In genomic region chr1:81876901-81877750, GRCh38 we compare ENCODE assay signal across 11 cellular contexts.
DNase-seq lines count a peak whose midpoint lies in the region; ATAC-seq, FAIRE-seq and TF ChIP-seq lines count a peak whose summit lies in the region.
"Had no signal": no experiment of that assay in that cellular context is flagged by ENCODE, and none has a peak within 500 bp of the region (broad histone marks: within the 10 kb centered on the region; RNA-seq: fewer than 3 reads in every experiment).

No MANE protein-coding gene starts in this region.

- BruUV-seq in IMR-90 (replicated peaks; lab: Mats Ljungman, UMichigan) (no TSS peak), endothelial cell of umbilical vein (replicated peaks; lab: Mats Ljungman, UMichigan) (no TSS peak)

- TF ChIP-seq POLR2A in IMR-90 (IDR thresholded peaks at IDR 0.05; ENCODE audit: low read depth, low read length) (no peak), endothelial cell of umbilical vein (IDR thresholded peaks at IDR 0.05; ENCODE audit: low read depth, low read length) (no peak)

- H2BK20ac ChIP-seq in IMR-90 (ENCODE audit: low read depth, low read length) = no peak overlapping the region

- no peak overlapping the region for H4K91ac ChIP-seq in IMR-90 (ENCODE audit: insufficient read depth, low read depth, low read length)

- no peak overlapping the region for H2AK9ac ChIP-seq in IMR-90 (replicated peaks; ENCODE audit: low read depth, low read length, poor library complexity)

- no peak overlapping the region for H3K9ac ChIP-seq in IMR-90 (ENCODE audit: low read depth, low read length)
- H3K9ac ChIP-seq in endothelial cell of umbilical vein (replicated peaks; ENCODE audit: extremely low read depth, insufficient read depth, low read length) = no peak overlapping the region

- DNase-seq in AG08396 (ENCODE audit: low spot score) (peak; percentile 5), IMR-90 (peak; percentile 46), endothelial cell of umbilical vein (ENCODE audit: low read depth, low spot score) (peak; percentile 83), lung microvascular endothelial cell (ENCODE audit: low read depth in 2 of 2) (peak; percentile 44 to 55), GM19238 (ENCODE audit: insufficient read length, low spot score) (no peak)
- DNase-seq in stimulated activated CD4-positive, alpha-beta T cell treated with anti-CD3 and anti-CD28 coated beads, Interleukin-1b, Interleukin-23, amount 100 ng/mL, for 48 hours = no peak
- no peak for DNase-seq in stimulated activated naive CD4-positive, alpha-beta T cell (lab: John Stamatoyannopoulos, UW)
- DNase-seq: activated effector memory CD4-positive, alpha-beta T cell treated with Interleukin-2 at 50 U/mL for 16 hours; effector memory CD4-positive, alpha-beta T cell had no signal

- no peak overlapping the region for H2AK5ac ChIP-seq in IMR-90 (ENCODE audit: low read depth, low read length)

- H3K4me1 ChIP-seq in IMR-90 (ENCODE audit: control insufficient read depth, insufficient read depth, low read length) (peaks cover 2% of the 10 kb centered on the region; the same call in 1 of the 2 replicates), endothelial cell of umbilical vein (ENCODE audit: control insufficient read depth, extremely low read depth, insufficient read depth, low read length) (peaks cover 34% of the 10 kb centered on the region)

- H3K27me3 ChIP-seq in IMR-90 (ENCODE audit: control insufficient read depth, insufficient read depth, low read length) (no peaks in the 10 kb centered on the region), endothelial cell of umbilical vein (ENCODE audit: control insufficient read depth in 2 of 2, insufficient read depth in 2 of 2, low read length in 2 of 2) (no peaks in the 10 kb centered on the region)

- H4K20me1 ChIP-seq in IMR-90 (ENCODE audit: insufficient read depth, low read length) (no peaks in the 10 kb centered on the region), endothelial cell of umbilical vein (replicated peaks; ENCODE audit: control insufficient read depth, extremely low read depth, insufficient read depth, low read length) (no peaks in the 10 kb centered on the region)

- H3K56ac ChIP-seq in IMR-90 (ENCODE audit: extremely low read depth, insufficient read depth, low read length) = no peak overlapping the region

- no peaks in the 10 kb centered on the region for H3K9me1 ChIP-seq in IMR-90 (ENCODE audit: insufficient read depth, low read length)
- H3K9me1 ChIP-seq in endothelial cell of umbilical vein (replicated peaks; ENCODE audit: control insufficient read depth, extremely low read depth, insufficient read depth, low read length) = no peaks in the 10 kb centered on the region

- H3K4me3 ChIP-seq in IMR-90 (ENCODE audit: insufficient read depth, low read depth, low read length) = no peak overlapping the region
- no peak overlapping the region for H3K4me3 ChIP-seq in endothelial cell of umbilical vein (replicated peaks in 1 of 3; ENCODE audit: insufficient read depth in 1 of 3, low read depth in 1 of 3, low read length in 3 of 3)

- H2AFZ ChIP-seq in IMR-90 (replicated peaks; ENCODE audit: low read length, poor library complexity) (no peak overlapping the region), endothelial cell of umbilical vein (ENCODE audit: low read depth, low read length) (no peak overlapping the region)

- H2BK15ac ChIP-seq in IMR-90 (ENCODE audit: low read depth, low read length) = no peak overlapping the region

- H3K9me3 ChIP-seq in IMR-90 (ENCODE audit: control insufficient read depth, insufficient read depth, low read length) = no peaks in the 10 kb centered on the region
- H3K9me3 ChIP-seq in endothelial cell of umbilical vein (replicated peaks; ENCODE audit: control insufficient read depth, insufficient read depth, low read length) = no peaks in the 10 kb centered on the region

- no peak overlapping the region for H3K4ac ChIP-seq in IMR-90 (ENCODE audit: low read depth, low read length)

- H3K79me2 ChIP-seq in endothelial cell of umbilical vein (ENCODE audit: control insufficient read depth, insufficient read depth, low read length) = peaks cover 6% of the 10 kb centered on the region

- peak; percentile 18 for FAIRE-seq in endothelial cell of umbilical vein (lab: Jason Lieb, UNC)
- FAIRE-seq: GM12891 had no signal

- no peak overlapping the region for H3K4me2 ChIP-seq in IMR-90 (ENCODE audit: low read depth, low read length)
- H3K4me2 ChIP-seq in endothelial cell of umbilical vein (ENCODE audit: insufficient read depth, low read length) = peak overlapping the region; percentile 76

- H3K23ac ChIP-seq in IMR-90 (ENCODE audit: low read depth, low read length) = no peak overlapping the region

- no peak overlapping the region for H3K18ac ChIP-seq in IMR-90 (ENCODE audit: low read depth, low read length)

- no peaks in the 10 kb centered on the region for H3K79me1 ChIP-seq in IMR-90 (ENCODE audit: low read depth in 1 of 2, low read length in 2 of 2)

- CTCF ChIA-PET in IMR-90 (lab: Yijun Ruan, JAX) (interaction anchor here (1.0 kb wide), 1 partner anchor 10 kb away, joined by 3 read pairs; no protein-coding TSS in a partner anchor), endothelial cell of umbilical vein (lab: Charles Lee) (interaction anchor here (1.0 to 2.3 kb wide), 8 partner anchors 9 to 327 kb away, joined by 3 to 15 read pairs (median 6); no protein-coding TSS in a partner anchor)

- no peak overlapping the region for H3K14ac ChIP-seq in IMR-90 (replicated peaks; ENCODE audit: low read depth, low read length)

- H3K27ac ChIP-seq in IMR-90 (ENCODE audit: insufficient read depth, low read length) (no peak overlapping the region), endothelial cell of umbilical vein (ENCODE audit: insufficient read depth, low read depth, low read length) (peak overlapping the region; percentile 58)

- TF ChIP-seq RAD21 in IMR-90 (IDR thresholded peaks at IDR 0.05; ENCODE audit: low read length) = no peak

- POLR2A ChIA-PET in IMR-90 (lab: Charles Lee; ENCODE audit: unreplicated experiment) (no interaction called here), endothelial cell of umbilical vein (lab: Charles Lee) (interaction anchor here (1.0 kb wide), 1 partner anchor 10 kb away, joined by 3 read pairs; no protein-coding TSS in a partner anchor)

- H2BK5ac ChIP-seq in IMR-90 (ENCODE audit: low read depth, low read length, poor library complexity, severe bottlenecking) = no peak overlapping the region

- peak; percentile 35; the same call in 1 of the 2 replicates for ATAC-seq in IMR-90 (ENCODE audit: low read depth)
- no peak for ATAC-seq in GM19397 (IDR thresholded peaks at IDR 0.05; ENCODE audit: unreplicated experiment)

- in situ Hi-C loops in IMR-90 (cut with MboI; ENCODE audit: low sequenced_read_pairs) = no loop called here

- TF ChIP-seq CTCF in IMR-90 (conservative IDR thresholded peaks at IDR 0.05; ENCODE audit: low read depth, low read length) (no peak), endothelial cell of umbilical vein (IDR thresholded peaks at IDR 0.05; ENCODE audit: extremely low read depth in 1 of 2, insufficient read depth in 1 of 2, low read depth in 1 of 2, low read length in 2 of 2) (no peak)

- WGBS in IMR-90 (ENCODE audit: extremely low coverage in 2 of 2, insufficient read length in 1 of 2), 2 experiments = no CpG with 5 or more reads among the region's 2 CpGs

- no peak overlapping the region for H4K8ac ChIP-seq in IMR-90 (ENCODE audit: low read depth in 2 of 2, low read length in 2 of 2)

- no peak overlapping the region for H2BK120ac ChIP-seq in IMR-90 (ENCODE audit: low read depth, low read length)

- no peaks in the 10 kb centered on the region for H3K36me3 ChIP-seq in IMR-90 (ENCODE audit: control insufficient read depth, insufficient read depth, low read length)
- H3K36me3 ChIP-seq in endothelial cell of umbilical vein (ENCODE audit: control insufficient read depth in 2 of 2, extremely low read depth in 1 of 2, insufficient read depth in 2 of 2, low read length in 2 of 2) = no peaks in the 10 kb centered on the region

- no peak overlapping the region for H4K5ac ChIP-seq in IMR-90 (ENCODE audit: low read depth, low read length)

- intact Hi-C loops in IMR-90 (cut with micrococcal nuclease) (no loop called here), endothelial cell of umbilical vein (cut with micrococcal nuclease) (loop anchor here (5.0 kb wide), 2 partner anchors 50 to 175 kb away; no protein-coding TSS in a partner anchor)

- dilution Hi-C loops in IMR-90 (cut with HindIII; ENCODE audit: low sequenced_read_pairs, unreplicated experiment) (no loop called here), endothelial cell of umbilical vein (cut with MboI; ENCODE audit: extremely low pct_ligation_motif_present, low sequenced_read_pairs) (no loop called here)

TF ChIP-seq in IMR-90, 13 proteins besides CTCF, POLR2A, EP300 and RAD21 (continues in another document):
- TF ChIP-seq BHLHE40 (IDR thresholded peaks at IDR 0.05; ENCODE audit: low read depth, low read length) = no peak
- no peak for TF ChIP-seq USF2 (IDR thresholded peaks at IDR 0.05; ENCODE audit: low read depth, low read length)
- no peak for TF ChIP-seq FOS (IDR thresholded peaks at IDR 0.05; ENCODE audit: low read depth, low read length)
- no peak for TF ChIP-seq RFX5 (IDR thresholded peaks at IDR 0.05; ENCODE audit: low read depth, low read length)
- no peak for TF ChIP-seq NFE2L2 (IDR thresholded peaks at IDR 0.05; ENCODE audit: low read depth, low read length)
- no peak for TF ChIP-seq CEBPB (IDR thresholded peaks at IDR 0.05; ENCODE audit: low read depth, low read length)

TF ChIP-seq in endothelial cell of umbilical vein, 7 proteins besides CTCF, POLR2A, EP300 and RAD21:
- TF ChIP-seq EZH2 (IDR thresholded peaks at IDR 0.05; ENCODE audit: borderline replicate concordance, low read depth, low read length, severe bottlenecking) = no peak
- TF ChIP-seq, protein P1, sequence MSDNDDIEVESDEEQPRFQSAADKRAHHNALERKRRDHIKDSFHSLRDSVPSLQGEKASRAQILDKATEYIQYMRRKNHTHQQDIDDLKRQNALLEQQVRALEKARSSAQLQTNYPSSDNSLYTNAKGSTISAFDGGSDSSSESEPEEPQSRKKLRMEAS (IDR thresholded peaks at IDR 0.05; ENCODE audit: insufficient read depth, insufficient read length) = no peak
- TF ChIP-seq JUN (IDR thresholded peaks at IDR 0.05; ENCODE audit: borderline replicate concordance, insufficient read depth, insufficient read length, low read depth) = peak; percentile 32
- TF ChIP-seq GATA2 (IDR thresholded peaks at IDR 0.05; ENCODE audit: insufficient read depth, insufficient read length, low read depth, low read length) = no peak
- no peak for TF ChIP-seq MYC (IDR thresholded peaks at IDR 0.05; ENCODE audit: low read depth, low read length)
- TF ChIP-seq FOS (IDR thresholded peaks at IDR 0.05; ENCODE audit: borderline replicate concordance, insufficient read depth, low read length) = peak; percentile 63
- TF ChIP-seq POLR2AphosphoS5 (IDR thresholded peaks at IDR 0.05; ENCODE audit: insufficient read depth, low read depth, low read length) = no peak

Comparison
In these comparisons a context has a peak if more than half of its experiments do, and no peak if none do; other contexts are left out.
1. DNase-seq: peak in AG08396 (single experiment), IMR-90 (single experiment), endothelial cell of umbilical vein (single experiment) and lung microvascular endothelial cell (2 of 2); none in stimulated activated CD4-positive, alpha-beta T cell treated with anti-CD3 and anti-CD28 coated beads, Interleukin-1b, Interleukin-23, amount 100 ng/mL, for 48 hours (single experiment), GM19238 (single experiment) and stimulated activated naive CD4-positive, alpha-beta T cell (0 of 6).